ENCODE assay signal across 9 cellular contexts in genomic region chr12:68113644-68114043, GRCh38.
DNase-seq lines count a peak whose midpoint lies in the region; TF ChIP-seq lines count a peak whose summit lies in the region.
"Had no signal": no experiment of that assay in that cellular context is flagged by ENCODE, and none has a peak within 500 bp of the region (broad histone marks: within the 10 kb centered on the region; RNA-seq: fewer than 3 reads in every experiment).

No MANE protein-coding gene starts in this region.

- H3K9ac ChIP-seq in NT2/D1 (ENCODE audit: insufficient read length, low read depth), result no peak overlapping the region

- in situ Hi-C loops in astrocyte of the cerebellum (cut with HindIII; ENCODE audit: low sequenced_read_pairs), result no loop called here

- peak; percentile 57 for TF ChIP-seq CTCF in GM12865 (IDR thresholded peaks at IDR 0.05; ENCODE audit: insufficient read depth, low read depth, low read length, missing control alignments)
- peak; percentile 15 for TF ChIP-seq CTCF in astrocyte of the cerebellum (IDR thresholded peaks at IDR 0.05; ENCODE audit: low read depth, low read length, missing control alignments)

- H3K4me1 ChIP-seq in NT2/D1 (ENCODE audit: insufficient read depth, insufficient read length), result no peaks in the 10 kb centered on the region
- H3K4me1 ChIP-seq: HAP-1 had no signal

- H3K36me3 ChIP-seq in NT2/D1 (ENCODE audit: insufficient read depth, insufficient read length, low read length), result no peaks in the 10 kb centered on the region
- H3K36me3 ChIP-seq: HAP-1 had no signal

- no peaks in the 10 kb centered on the region for H3K27me3 ChIP-seq in NT2/D1 (ENCODE audit: insufficient read depth, insufficient read length)

- H3K9me3 ChIP-seq in NT2/D1 (ENCODE audit: insufficient read depth, low read length), result no peaks in the 10 kb centered on the region
- H3K9me3 ChIP-seq: HAP-1 had no signal

- H3K4me3 ChIP-seq in GM12865 (ENCODE audit: low read depth, low read length), result no peak overlapping the region
- H3K4me3 ChIP-seq in NT2/D1 (ENCODE audit: insufficient read length, low read depth), result no peak overlapping the region
- no peak overlapping the region for H3K4me3 ChIP-seq in astrocyte of the cerebellum (ENCODE audit: low read depth, low read length)
- H3K4me3 ChIP-seq: HAP-1 had no signal

- DNase-seq in GM12865 (ENCODE audit: low read depth) (peak; percentile 41), NT2/D1 (ENCODE audit: low read depth, low spot score) (peak; percentile 6), astrocyte of the cerebellum (ENCODE audit: low read depth) (no peak), medulla oblongata (ENCODE audit: extremely low spot score) (no peak), NCI-H524 treated with DMSO at 0.1 percent for 48 hours (lab: John Stamatoyannopoulos, UW) (no peak), anterior cingulate cortex (lab: John Stamatoyannopoulos, UW) (no peak), GM19240 (ENCODE audit: insufficient read length, low spot score) (no peak)
- peak; percentile 37 for DNase-seq in stimulated activated CD4-positive, alpha-beta T cell treated with anti-CD3 and anti-CD28 coated beads, Interleukin-12 subunit alpha, Interleukin-12 subunit beta, amount 100 ng/mL, for 4 hours

Comparison
In these comparisons a context has a peak if more than half of its experiments do, and no peak if none do; other contexts are left out.
1. DNase-seq: peak in GM12865 (single experiment), NT2/D1 (single experiment) and stimulated activated CD4-positive, alpha-beta T cell treated with anti-CD3 and anti-CD28 coated beads, Interleukin-12 subunit alpha, Interleukin-12 subunit beta, amount 100 ng/mL, for 4 hours (single experiment); none in astrocyte of the cerebellum (single experiment), medulla oblongata (single experiment), NCI-H524 treated with DMSO at 0.1 percent for 48 hours (single experiment), anterior cingulate cortex (0 of 58) and GM19240 (single experiment).